ENCODE assay signal across 19 cellular contexts in genomic region chr20:23103284-23104018, GRCh38. TPM values are rescaled to one million over a fixed set of nuclear protein-coding genes. Genes with fewer than 3 reads are reported as not detected.
DNase-seq lines count a peak whose midpoint lies in the region; ATAC-seq and TF ChIP-seq lines count a peak whose summit lies in the region.
"Had no signal": no experiment of that assay in that cellular context is flagged by ENCODE, and none has a peak within 500 bp of the region (broad histone marks: within the 10 kb centered on the region; RNA-seq: fewer than 3 reads in every experiment).

No MANE protein-coding gene starts in this region.

- DNase-seq in MCF 10A (ENCODE audit: unreplicated experiment) (peak; percentile 39), breast epithelium (ENCODE audit: low spot score in 2 of 2) (no peak), lung microvascular endothelial cell (ENCODE audit: low read depth in 2 of 2) (peak; percentile 38 to 95), upper lobe of left lung (no peak), iPS-NIHi11 (ENCODE audit: low spot score) (no peak)
- DNase-seq: activated CD4-positive, CD25-positive, alpha-beta regulatory T cell treated with anti-CD3 and anti-CD28 coated beads, Interleukin-2, amount 50 U/mL, for 72 hours; activated T-cell treated with anti-CD3 and anti-CD28 coated beads, Interleukin-2, amount 50 U/mL, for 1 hour; effector CD4-positive, alpha-beta T cell; glutamatergic neuron; H9; MM.1S; natural killer cell; NCI-H2171; small intestine; T-cell had no signal

- TF ChIP-seq EP300 in upper lobe of left lung (IDR thresholded peaks at IDR 0.05): peak in 3 of 4 donors; percentile 23 to 91 (median 67)

- no peaks in the 10 kb centered on the region for H3K36me3 Mint-ChIP-seq in MCF 10A (ENCODE audit: insufficient read depth, unreplicated experiment)
- H3K36me3 Mint-ChIP-seq: natural killer cell, T-cell had no signal

- intact Hi-C loops in MCF 10A (cut with micrococcal nuclease) (no loop called here), breast epithelium (cut with DNase I; ENCODE audit: low total_unique reads) (no loop called here)

- TF ChIP-seq POLR2A in breast epithelium (IDR thresholded peaks at IDR 0.05) (no peak), upper lobe of left lung (IDR thresholded peaks at IDR 0.05) (no peak)

- peak overlapping the region; percentile 27 for H3K27ac Mint-ChIP-seq in MCF 10A (ENCODE audit: low read depth, unreplicated experiment)
- H3K27ac Mint-ChIP-seq: H9, natural killer cell, T-cell had no signal

- no peaks in the 10 kb centered on the region for H3K36me3 ChIP-seq in breast epithelium
- H3K36me3 ChIP-seq in duodenal mucosa (ENCODE audit: control insufficient read depth in 1 of 2, insufficient read depth in 2 of 2, low read length in 2 of 2): no peaks in the 10 kb centered on the region
- H3K36me3 ChIP-seq in upper lobe of left lung: no peaks in the 10 kb centered on the region

- H3K9me3 ChIP-seq in breast epithelium (no peaks in the 10 kb centered on the region), duodenal mucosa (ENCODE audit: control insufficient read depth in 1 of 2, low read length in 2 of 2) (no peaks in the 10 kb centered on the region), upper lobe of left lung (no peaks in the 10 kb centered on the region)
- H3K9me3 ChIP-seq: A549 had no signal

- CTCF ChIA-PET in MCF 10A (lab: Yijun Ruan, JAX): interaction anchor here (0.7 to 4.2 kb wide), 12 partner anchors 9 to 1906 kb away, joined by 3 to 32 read pairs (median 4); no protein-coding TSS in a partner anchor

- H3K9ac ChIP-seq in duodenal mucosa (ENCODE audit: low read depth in 1 of 2, low read length in 2 of 2): no peak overlapping the region

- no TSS peak for BruUV-seq in MCF 10A (replicated peaks; lab: Mats Ljungman, UMichigan)

- H3K27me3 ChIP-seq in breast epithelium (no peaks in the 10 kb centered on the region), duodenal mucosa (ENCODE audit: control insufficient read depth in 1 of 2, insufficient read depth in 2 of 2, low read length in 2 of 2) (no peaks in the 10 kb centered on the region), upper lobe of left lung (no peaks in the 10 kb centered on the region)

- ATAC-seq in upper lobe of left lung (ENCODE audit: low FRiP score in 2 of 2): peak in 1 of 2 donors; percentile 49
- no peak for ATAC-seq in HG02870 (IDR thresholded peaks at IDR 0.05; ENCODE audit: unreplicated experiment)
- ATAC-seq in GM19452 (IDR thresholded peaks at IDR 0.05; ENCODE audit: unreplicated experiment): no peak
- ATAC-seq: A549, natural killer cell, T-cell had no signal

- H3K4me3 ChIP-seq in breast epithelium (no peak overlapping the region), duodenal mucosa (ENCODE audit: low read depth in 1 of 2, low read length in 2 of 2) (no peak overlapping the region), upper lobe of left lung (no peak overlapping the region)
- H3K4me3 ChIP-seq: A549 had no signal

- peaks cover 32% of the 10 kb centered on the region for H3K4me1 Mint-ChIP-seq in MCF 10A (ENCODE audit: insufficient read depth, unreplicated experiment)
- H3K4me1 Mint-ChIP-seq: T-cell had no signal

- POLR2A ChIA-PET in MCF 10A (lab: Yijun Ruan, JAX): interaction anchor here (0.7 to 1.9 kb wide), 7 partner anchors 9 to 146 kb away, joined by 3 to 4 read pairs (median 3); no protein-coding TSS in a partner anchor

- H3K4me3 Mint-ChIP-seq in MCF 10A (ENCODE audit: unreplicated experiment): no peak overlapping the region
- H3K4me3 Mint-ChIP-seq: H9, natural killer cell, T-cell had no signal

- WGBS in upper lobe of left lung, 2 donors: 64 to 73% methylated on average over 11 of the region's 11 CpGs

- H3K4me1 ChIP-seq in breast epithelium (no peaks in the 10 kb centered on the region), duodenal mucosa (ENCODE audit: control insufficient read depth in 1 of 2, insufficient read depth in 2 of 2, low read length in 2 of 2) (peaks cover 3 to 5% of the 10 kb centered on the region in 2 donors), upper lobe of left lung (peaks cover 49 to 55% (median 51%) of the 10 kb centered on the region in 4 donors)
- H3K4me1 ChIP-seq: A549 had no signal

- TF ChIP-seq CTCF in MCF 10A (IDR thresholded peaks at IDR 0.05; ENCODE audit: unreplicated experiment) (no peak), breast epithelium (IDR thresholded peaks at IDR 0.05) (no peak), upper lobe of left lung (IDR thresholded peaks at IDR 0.05) (no peak)

- no peaks in the 10 kb centered on the region for H3K9me3 Mint-ChIP-seq in MCF 10A (ENCODE audit: unreplicated experiment)
- H3K9me3 Mint-ChIP-seq: H9, natural killer cell, T-cell had no signal

- peak overlapping the region in 1 of 2 donors; percentile 71 for H3K27ac ChIP-seq in breast epithelium
- H3K27ac ChIP-seq in duodenal mucosa (ENCODE audit: low read depth, low read length): peak overlapping the region; percentile 36
- peak overlapping the region; percentile 30 to 82 (median 72) for H3K27ac ChIP-seq in upper lobe of left lung
- H3K27ac ChIP-seq: A549 had no signal

- no peaks in the 10 kb centered on the region for H3K27me3 Mint-ChIP-seq in MCF 10A (ENCODE audit: insufficient read depth, unreplicated experiment)

RNA-seq across cellular contexts. Expression of gene CD93, which starts 17.3 kb away (rescaled TPM):
- not detected in 2 replicates for total RNA-seq in MCF 10A (2022)
- 10 to 100 TPM; 19.2 to 64.9 (median 36.5) TPM for total RNA-seq in breast epithelium
- 20.8 and 129 TPM in 2 replicates for total RNA-seq in lung microvascular endothelial cell
- 100 to 1,000 TPM in 1 of 6 donors, 10 to 100 TPM in 5; 25.1 to 160 (median 68.8) TPM for total RNA-seq in upper lobe of left lung
- total RNA-seq: H9 had no signal

RNA-seq across cellular contexts. Expression of gene THBD, which starts 54.0 kb away (rescaled TPM):
- 15.4 and 36.2 TPM in 2 replicates for total RNA-seq in MCF 10A (2022)
- 10 to 100 TPM; 22.6 to 44.2 (median 28.2) TPM for total RNA-seq in breast epithelium
- total RNA-seq in lung microvascular endothelial cell: 3.2 and 9.2 TPM in 2 replicates
- total RNA-seq in upper lobe of left lung: 100 to 1,000 TPM in 3 of 6 donors, 10 to 100 TPM in 3; 17.8 to 235 (median 88.1) TPM

Comparison
In these comparisons a context has a peak if more than half of its experiments do, and no peak if none do; other contexts are left out.
1. DNase-seq: peak in MCF 10A (single experiment) and lung microvascular endothelial cell (2 of 2); none in breast epithelium (0 of 2), upper lobe of left lung (0 of 2) and iPS-NIHi11 (single experiment).
2. RNA of gene CD93, which starts 17.3 kb away (total RNA-seq): 25.1 to 160 TPM in upper lobe of left lung, 19.2 to 64.9 TPM in breast epithelium and 20.8 to 129 TPM in lung microvascular endothelial cell; not detected in MCF 10A; every median in the first group is over 10 times any median in the second.